ENCODE assay signal across 27 cellular contexts in genomic region chr6:73108949-73109348, GRCh38.
"Had no signal": no experiment of that assay in that cellular context is flagged by ENCODE, and none has a peak within 500 bp of the region (broad histone marks: within the 10 kb centered on the region; RNA-seq: fewer than 3 reads in every experiment).

No MANE protein-coding gene starts in this region.

- H3K4me1 ChIP-seq: adrenal gland, ascending aorta, breast epithelium, colonic mucosa, esophagus squamous epithelium, heart right ventricle had no signal

- H3K79me2 ChIP-seq: hepatocyte had no signal

- H3K27me3 ChIP-seq: adrenal gland, ascending aorta, breast epithelium, colonic mucosa, esophagus squamous epithelium, gastroesophageal sphincter, heart right ventricle, hepatocyte had no signal

- H3K4me3 ChIP-seq: adrenal gland, ascending aorta, breast epithelium, colonic mucosa, esophagus squamous epithelium, gastroesophageal sphincter, heart right ventricle, hepatocyte had no signal

- H2AFZ ChIP-seq: hepatocyte had no signal

- H3K27ac ChIP-seq: adrenal gland, ascending aorta, breast epithelium, colonic mucosa, epithelial cell of prostate, esophagus squamous epithelium, gastroesophageal sphincter, heart right ventricle, hepatocyte had no signal

- H3K9me3 ChIP-seq: adrenal gland, ascending aorta, breast epithelium, colonic mucosa, esophagus squamous epithelium, gastroesophageal sphincter, heart right ventricle had no signal

- DNase-seq: activated CD4-positive, alpha-beta memory T cell treated with anti-CD3 and anti-CD28 coated beads for 36 hours; activated CD4-positive, alpha-beta T cell treated with anti-CD3 and anti-CD28 coated beads for 36 hours; activated CD4-positive, alpha-beta T cell treated with anti-CD3 and anti-CD28 coated beads, Interleukin-2, amount 10 ng/mL, durations not matched to agents 24 days and 14 days; activated CD4-positive, CD25-positive, alpha-beta regulatory T cell; activated CD4-positive, CD25-positive, alpha-beta regulatory T cell treated with anti-CD3 and anti-CD28 coated beads, Interleukin-2, amount 50 U/mL, for 72 hours; activated CD8-positive, alpha-beta memory T cell treated with anti-CD3 and anti-CD28 coated beads, Interleukin-2, amount 10 ng/mL, durations not matched to agents 7 days and 5 days; activated CD8-positive, alpha-beta memory T cell treated with anti-CD3 and anti-CD28 coated beads, Interleukin-2, amount 50 U/mL, for 4 hours; activated CD8-positive, alpha-beta T cell treated with anti-CD3 and anti-CD28 coated beads, Interleukin-2, amount 10 ng/mL, durations not matched to agents 7 days and 5 days; activated effector memory CD4-positive, alpha-beta T cell treated with anti-CD3 and anti-CD28 coated beads, Interleukin-2, amount 50 U/mL, for 16 hours; activated naive CD4-positive, alpha-beta T cell treated with anti-CD3 and anti-CD28 coated beads for 36 hours; activated naive CD8-positive, alpha-beta T cell treated with anti-CD3 and anti-CD28 coated beads for 36 hours; activated naive CD8-positive, alpha-beta T cell treated with anti-CD3 and anti-CD28 coated beads, Interleukin-2, amount 50 U/mL, for 24 hours; activated T-cell treated with anti-CD3 and anti-CD28 coated beads, Interleukin-2, amount 50 U/mL, for 1 hour; activated T-cell treated with anti-CD3 and anti-CD28 coated beads, Interleukin-2, amount 50 U/mL, for 48 hours; adrenal gland; caudate nucleus; colonic mucosa; effector CD8-positive, alpha-beta T cell; esophagus squamous epithelium; foreskin melanocyte; heart right ventricle; T-helper 2 cell had no signal

- H3K4me2 ChIP-seq: hepatocyte had no signal

- H3K36me3 ChIP-seq: adrenal gland, ascending aorta, breast epithelium, colonic mucosa, esophagus squamous epithelium, gastroesophageal sphincter, heart right ventricle had no signal

- ATAC-seq: activated CD4-positive, alpha-beta T cell treated with anti-CD3 and anti-CD28 coated beads for 36 hours; activated CD8-positive, alpha-beta memory T cell treated with anti-CD3 and anti-CD28 coated beads, Interleukin-2, amount 10 ng/mL, durations not matched to agents 7 days and 5 days; activated CD8-positive, alpha-beta T cell treated with anti-CD3 and anti-CD28 coated beads, Interleukin-2, amount 10 ng/mL, durations not matched to agents 7 days and 5 days; activated naive CD8-positive, alpha-beta T cell treated with anti-CD3 and anti-CD28 coated beads, Interleukin-2, amount 50 U/mL, for 24 hours; gastroesophageal sphincter; heart right ventricle had no signal
